ENCODE assay signal across 8 cellular contexts in genomic region chr4:184331155-184331995, GRCh38.
DNase-seq lines count a peak whose midpoint lies in the region; ATAC-seq and TF ChIP-seq lines count a peak whose summit lies in the region.

No MANE protein-coding gene starts in this region.

- intact Hi-C loops in posterior cingulate gyrus (cut with DNase I) = no loop called here

- ATAC-seq in foreskin keratinocyte = no peak

- no peak overlapping the region for H4K8ac ChIP-seq in trophoblast cell (ENCODE audit: low read depth, low read length)

- H3K4me3 Mint-ChIP-seq in endodermal cell = no peak overlapping the region
- no peak overlapping the region for H3K4me3 Mint-ChIP-seq in activated T-cell treated with anti-CD3 and anti-CD28 coated beads, Interleukin-2, amount 50 U/mL, for 24 hours

- no peak overlapping the region for H2BK12ac ChIP-seq in trophoblast cell (ENCODE audit: low read length)

- CTCF ChIA-PET in GM10248 (lab: Yijun Ruan, JAX) = interaction anchor here (1.0 to 8.5 kb wide), 8 partner anchors 8 to 67 kb away, joined by 3 to 96 read pairs (median 26); no protein-coding TSS in a partner anchor

- no peak overlapping the region for H3K18ac ChIP-seq in trophoblast cell (ENCODE audit: low read length)

- no peaks in the 10 kb centered on the region for H3K27me3 Mint-ChIP-seq in endodermal cell (ENCODE audit: insufficient read depth)
- no peaks in the 10 kb centered on the region for H3K27me3 Mint-ChIP-seq in activated T-cell treated with anti-CD3 and anti-CD28 coated beads, Interleukin-2, amount 50 U/mL, for 24 hours

- peak; percentile 87 for DNase-seq in DMS53 (lab: John Stamatoyannopoulos, UW)
- peak; percentile 37 for DNase-seq in NCI-H774 (lab: John Stamatoyannopoulos, UW)
- DNase-seq in endodermal cell = peak; percentile 13
- DNase-seq in trophoblast cell = peak; percentile 9 to 29
- no peak for DNase-seq in foreskin keratinocyte
- no peak for DNase-seq in posterior cingulate gyrus
- no peak for DNase-seq in activated T-cell treated with anti-CD3 and anti-CD28 coated beads, Interleukin-2, amount 50 U/mL, for 24 hours
- DNase-seq in GM10248 (ENCODE audit: extremely low spot score) = no peak

- WGBS in endodermal cell (ENCODE audit: insufficient coverage in 1 of 2, insufficient read length in 1 of 2), 2 experiments = 91 to 94% methylated on average over 6 to 10 of the region's 10 CpGs
- no CpG with 5 or more reads among the region's 10 CpGs for WGBS in trophoblast cell (ENCODE audit: extremely low coverage, insufficient coverage, insufficient read length)

- TF ChIP-seq CTCF in endodermal cell (conservative IDR thresholded peaks at IDR 0.05) (no peak), foreskin keratinocyte (conservative IDR thresholded peaks at IDR 0.05) (no peak), GM10248 (IDR thresholded peaks at IDR 0.05; ENCODE audit: control extremely low read depth, extremely low read depth, low read depth, missing control alignments) (no peak)

- H3K4me3 ChIP-seq in endodermal cell (ENCODE audit: low read length) = no peak overlapping the region
- H3K4me3 ChIP-seq in trophoblast cell (ENCODE audit: low read depth, low read length) = no peak overlapping the region

- no peaks in the 10 kb centered on the region for H3K79me1 ChIP-seq in trophoblast cell (ENCODE audit: low read length)

- H2BK120ac ChIP-seq in trophoblast cell (ENCODE audit: insufficient read depth, low read length, poor library complexity) = no peak overlapping the region

- no peaks in the 10 kb centered on the region for H3K4me1 Mint-ChIP-seq in endodermal cell
- peaks cover 43% of the 10 kb centered on the region for H3K4me1 Mint-ChIP-seq in activated T-cell treated with anti-CD3 and anti-CD28 coated beads, Interleukin-2, amount 50 U/mL, for 24 hours (ENCODE audit: low read depth)

- H3K9ac ChIP-seq in endodermal cell (ENCODE audit: extremely low read depth, low read length, poor library complexity, severe bottlenecking) (no peak overlapping the region), trophoblast cell (ENCODE audit: low read length) (no peak overlapping the region)

- H3K4me1 ChIP-seq in endodermal cell (ENCODE audit: control insufficient read depth, insufficient read depth, low read length) (no peaks in the 10 kb centered on the region), trophoblast cell (ENCODE audit: control insufficient read depth in 1 of 2, insufficient read depth in 2 of 2, low read length in 2 of 2) (peaks cover 3 to 5% of the 10 kb centered on the region in 2 experiments), foreskin keratinocyte (peaks cover 10% of the 10 kb centered on the region)

- H3K27me3 ChIP-seq in endodermal cell (ENCODE audit: control insufficient read depth, insufficient read depth, low read length, poor library complexity, severe bottlenecking) = no peaks in the 10 kb centered on the region
- H3K27me3 ChIP-seq in trophoblast cell (ENCODE audit: insufficient read depth, low read length) = no peaks in the 10 kb centered on the region
- no peaks in the 10 kb centered on the region for H3K27me3 ChIP-seq in foreskin keratinocyte

- no peaks in the 10 kb centered on the region for H3K36me3 Mint-ChIP-seq in endodermal cell (ENCODE audit: low read depth)
- H3K36me3 Mint-ChIP-seq in activated T-cell treated with anti-CD3 and anti-CD28 coated beads, Interleukin-2, amount 50 U/mL, for 24 hours (ENCODE audit: low read depth) = no peaks in the 10 kb centered on the region

- H2AFZ ChIP-seq in trophoblast cell (ENCODE audit: insufficient read depth, low read length, poor library complexity) = no peak overlapping the region

- no peaks in the 10 kb centered on the region for H3K79me2 ChIP-seq in trophoblast cell (ENCODE audit: control insufficient read depth, insufficient read depth, low read length, poor library complexity)

- H3K36me3 ChIP-seq in endodermal cell (ENCODE audit: control insufficient read depth, insufficient read depth, low read length) = no peaks in the 10 kb centered on the region
- H3K36me3 ChIP-seq in trophoblast cell (ENCODE audit: control insufficient read depth in 1 of 2, insufficient read depth in 2 of 2, low read length in 2 of 2) = no peaks in the 10 kb centered on the region

- POLR2A ChIA-PET in GM10248 (lab: Yijun Ruan, JAX) = interaction anchor here (0.6 to 1.3 kb wide), 3 partner anchors 67 to 318 kb away, joined by 3 to 6 read pairs (median 3); partner anchors contain the start of genes CASP3 and PRIMPOL

- H3K9me3 Mint-ChIP-seq in endodermal cell = no peaks in the 10 kb centered on the region
- peaks cover 5% of the 10 kb centered on the region for H3K9me3 Mint-ChIP-seq in activated T-cell treated with anti-CD3 and anti-CD28 coated beads, Interleukin-2, amount 50 U/mL, for 24 hours

- no peak overlapping the region for H4K91ac ChIP-seq in trophoblast cell (ENCODE audit: low read depth, low read length)

- no peak overlapping the region for H2AK5ac ChIP-seq in trophoblast cell (ENCODE audit: low read length)

- H3K23ac ChIP-seq in trophoblast cell (ENCODE audit: low read length) = no peak overlapping the region

- no peak overlapping the region for H3K4me2 ChIP-seq in trophoblast cell (ENCODE audit: low read length)

- H3K9me3 ChIP-seq in endodermal cell (ENCODE audit: control insufficient read depth, low read length) (no peaks in the 10 kb centered on the region), trophoblast cell (ENCODE audit: insufficient read depth, low read depth, low read length) (no peaks in the 10 kb centered on the region)

- no peak overlapping the region for H2BK5ac ChIP-seq in trophoblast cell (ENCODE audit: low read depth, low read length, poor library complexity)

- H4K12ac ChIP-seq in trophoblast cell (ENCODE audit: low read depth, low read length) = no peak overlapping the region

- H3K27ac ChIP-seq in endodermal cell (ENCODE audit: low read depth, low read length) = no peak overlapping the region
- no peak overlapping the region for H3K27ac ChIP-seq in trophoblast cell (ENCODE audit: low read depth, low read length)
- H3K27ac ChIP-seq in foreskin keratinocyte = no peak overlapping the region

- no peak overlapping the region for H3K14ac ChIP-seq in trophoblast cell (ENCODE audit: low read length)

- H3K27ac Mint-ChIP-seq in endodermal cell = no peak overlapping the region
- no peak overlapping the region for H3K27ac Mint-ChIP-seq in activated T-cell treated with anti-CD3 and anti-CD28 coated beads, Interleukin-2, amount 50 U/mL, for 24 hours

- no peak overlapping the region for H3K4ac ChIP-seq in trophoblast cell (ENCODE audit: low read depth, low read length)

Comparison
In these comparisons a context has a peak if more than half of its experiments do, and no peak if none do; other contexts are left out.
1. DNase-seq: peak in DMS53 (single experiment), NCI-H774 (single experiment), endodermal cell (single experiment) and trophoblast cell (2 of 2); none in foreskin keratinocyte (0 of 2), posterior cingulate gyrus (0 of 10), activated T-cell treated with anti-CD3 and anti-CD28 coated beads, Interleukin-2, amount 50 U/mL, for 24 hours (single experiment) and GM10248 (single experiment).